ENCODE assay signal across 19 cellular contexts in the genomic region with DNA sequence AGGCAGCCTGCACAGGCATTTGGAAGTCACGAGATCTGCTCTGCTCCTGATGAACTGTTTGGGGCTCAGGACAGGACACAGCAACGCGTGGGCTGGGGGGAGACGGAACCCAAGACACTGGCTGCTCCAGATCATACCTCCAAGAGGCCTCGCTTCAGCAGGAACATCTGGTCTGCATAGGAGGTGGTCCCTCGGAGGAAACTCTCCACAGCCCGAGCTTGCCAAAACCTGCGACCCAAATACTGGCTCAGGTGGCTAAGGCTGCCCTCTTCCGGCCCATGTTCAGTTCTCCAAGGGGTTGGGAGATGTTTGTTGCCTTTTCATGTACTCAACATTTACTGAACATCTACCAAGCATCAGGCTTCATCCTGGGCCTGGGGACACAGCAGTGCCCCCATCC. TPM values are rescaled to one million over a fixed set of nuclear protein-coding genes. Genes with fewer than 3 reads are reported as not detected.
DNase-seq lines count a peak whose midpoint lies in the region; ATAC-seq and TF ChIP-seq lines count a peak whose summit lies in the region.
"Had no signal": no experiment of that assay in that cellular context is flagged by ENCODE, and none has a peak within 500 bp of the region (broad histone marks: within the 10 kb centered on the region; RNA-seq: fewer than 3 reads in every experiment).

No MANE protein-coding gene starts in this region.

- TF ChIP-seq EP300 in SK-N-SH (IDR thresholded peaks at IDR 0.05; ENCODE audit: borderline replicate concordance in 1 of 2, low read depth in 1 of 2, low read length in 1 of 2) = no peak

- TF ChIP-seq RAD21 in SK-N-SH (IDR thresholded peaks at IDR 0.05; ENCODE audit: low read length) = no peak

- POLR2A ChIA-PET in SK-N-SH (lab: Yijun Ruan, JAX) = no interaction called here

- H3K9me3 ChIP-seq in BE2C (no peaks in the 10 kb centered on the region), psoas muscle (no peaks in the 10 kb centered on the region), SK-N-SH (no peaks in the 10 kb centered on the region), trophoblast cell (ENCODE audit: insufficient read depth, low read depth, low read length) (no peaks in the 10 kb centered on the region)
- H3K9me3 ChIP-seq: esophagus squamous epithelium had no signal

- H4K91ac ChIP-seq in trophoblast cell (ENCODE audit: low read depth, low read length) = no peak overlapping the region

- H3K27me3 Mint-ChIP-seq in activated T-helper 17 cell treated with anti-CD3 and anti-CD28 coated beads, Interleukin-2, amount 50 U/mL, for 72 hours = no peaks in the 10 kb centered on the region
- H3K27me3 Mint-ChIP-seq: effector memory CD8-positive, alpha-beta T cell had no signal

- no peak for TF ChIP-seq CTCF in BE2C (IDR thresholded peaks at IDR 0.05; ENCODE audit: low read depth, low read length)
- no peak for TF ChIP-seq CTCF in psoas muscle (IDR thresholded peaks at IDR 0.05)
- no peak for TF ChIP-seq CTCF in SK-N-SH (IDR thresholded peaks at IDR 0.05)

- no peaks in the 10 kb centered on the region for H3F3A ChIP-seq in SK-N-SH (replicated peaks; ENCODE audit: insufficient read depth)

- no peak overlapping the region for H3K4me3 Mint-ChIP-seq in activated T-helper 17 cell treated with anti-CD3 and anti-CD28 coated beads, Interleukin-2, amount 50 U/mL, for 72 hours
- H3K4me3 Mint-ChIP-seq: effector memory CD8-positive, alpha-beta T cell had no signal

- H3K4me2 ChIP-seq in SK-N-SH = no peak overlapping the region
- no peak overlapping the region for H3K4me2 ChIP-seq in mesendoderm (ENCODE audit: low read length)
- H3K4me2 ChIP-seq in trophoblast cell (ENCODE audit: low read length) = no peak overlapping the region

- no peak for ATAC-seq in activated T-helper 17 cell treated with anti-CD3 and anti-CD28 coated beads, Interleukin-2, amount 50 U/mL, for 72 hours (replicated peaks)
- ATAC-seq in left cardiac atrium (no peak), psoas muscle (no peak)
- ATAC-seq: effector memory CD8-positive, alpha-beta T cell had no signal

- H3K27ac ChIP-seq in psoas muscle (peak overlapping the region; percentile 83), SK-N-SH (ENCODE audit: low read depth in 2 of 2, low read length in 1 of 2) (no peak overlapping the region), mesendoderm (ENCODE audit: low read depth, low read length) (no peak overlapping the region), trophoblast cell (ENCODE audit: low read depth, low read length) (no peak overlapping the region)
- H3K27ac ChIP-seq: esophagus squamous epithelium had no signal

- H4K8ac ChIP-seq in mesendoderm (ENCODE audit: low read depth, low read length) (no peak overlapping the region), trophoblast cell (ENCODE audit: low read depth, low read length) (no peak overlapping the region)

- no peak overlapping the region for H2BK15ac ChIP-seq in mesendoderm (replicated peaks; ENCODE audit: low read depth)

- H3K79me1 ChIP-seq in mesendoderm (ENCODE audit: low read length) (no peaks in the 10 kb centered on the region), trophoblast cell (ENCODE audit: low read length) (no peaks in the 10 kb centered on the region)

- H3K36me3 ChIP-seq in BE2C (peaks cover 87% of the 10 kb centered on the region), psoas muscle (ENCODE audit: insufficient read depth in 1 of 2, low read depth in 1 of 2) (peaks cover 5 to 98% of the 10 kb centered on the region in 2 donors), SK-N-SH (replicated peaks in 1 of 2; ENCODE audit: control insufficient read depth in 1 of 2, insufficient read depth in 2 of 2, low read length in 1 of 2) (peaks cover 48 to 96% of the 10 kb centered on the region in 2 experiments), mesendoderm (ENCODE audit: control insufficient read depth, insufficient read depth, low read length) (peaks cover 30% of the 10 kb centered on the region), trophoblast cell (ENCODE audit: control insufficient read depth in 1 of 2, insufficient read depth in 2 of 2, low read length in 2 of 2) (peaks cover 80 to 90% of the 10 kb centered on the region in 2 experiments)

- H3K9me3 Mint-ChIP-seq in activated T-helper 17 cell treated with anti-CD3 and anti-CD28 coated beads, Interleukin-2, amount 50 U/mL, for 72 hours = no peaks in the 10 kb centered on the region
- H3K9me3 Mint-ChIP-seq: effector memory CD8-positive, alpha-beta T cell had no signal

- CTCF ChIA-PET in SK-N-SH (lab: Yijun Ruan, JAX) = no interaction called here

- H3K14ac ChIP-seq in trophoblast cell (ENCODE audit: low read length) = no peak overlapping the region

- H2AFZ ChIP-seq in SK-N-SH (ENCODE audit: low read depth) (no peak overlapping the region), trophoblast cell (ENCODE audit: insufficient read depth, low read length, poor library complexity) (no peak overlapping the region)

- no peaks in the 10 kb centered on the region for H4K20me1 ChIP-seq in SK-N-SH (ENCODE audit: insufficient read depth)

- peak overlapping the region; percentile 66 for H3K27ac Mint-ChIP-seq in activated T-helper 17 cell treated with anti-CD3 and anti-CD28 coated beads, Interleukin-2, amount 50 U/mL, for 72 hours

- no peaks in the 10 kb centered on the region for H3K9me2 ChIP-seq in SK-N-SH

- H3K4me1 ChIP-seq in BE2C (no peaks in the 10 kb centered on the region), psoas muscle (peaks cover 17% of the 10 kb centered on the region), SK-N-SH (ENCODE audit: control insufficient read depth in 1 of 2, insufficient read depth in 2 of 2, low read depth in 1 of 2, low read length in 1 of 2) (no peaks in the 10 kb centered on the region), mesendoderm (ENCODE audit: control insufficient read depth, low read depth, low read length) (no peaks in the 10 kb centered on the region), trophoblast cell (ENCODE audit: control insufficient read depth in 1 of 2, insufficient read depth in 2 of 2, low read length in 2 of 2) (peaks cover 7% of the 10 kb centered on the region in 2 experiments)

- no peak overlapping the region for H3K56ac ChIP-seq in mesendoderm (ENCODE audit: low read length)

- intact Hi-C loops in left cardiac atrium (cut with DNase I) (no loop called here), psoas muscle (cut with DNase I) (no loop called here)

- DNase-seq in BE2C = peak; percentile 1
- peak; percentile 11 for DNase-seq in left cardiac atrium
- DNase-seq in psoas muscle = peak in 1 of 2 donors; percentile 3
- no peak for DNase-seq in SK-N-SH
- DNase-seq in NCI-H524 treated with DMSO at 0.1 percent for 48 hours (lab: John Stamatoyannopoulos, UW) = no peak
- no peak for DNase-seq in mesendoderm
- no peak for DNase-seq in trophoblast cell
- DNase-seq: activated CD4-positive, alpha-beta T cell treated with anti-CD3 and anti-CD28 coated beads for 48 hours; activated naive CD4-positive, alpha-beta T cell treated with Interleukin-2 at 50 U/mL for 16 hours; anterior cingulate cortex; DMS 273 treated with DMSO at 0.1 percent for 48 hours; effector memory CD8-positive, alpha-beta T cell; esophagus squamous epithelium; midbrain; NCI-H2081 treated with DMSO at 0.1 percent for 48 hours; NCI-H524; stimulated activated CD4-positive, alpha-beta T cell treated with anti-CD3 and anti-CD28 coated beads, Interleukin-12 subunit alpha, Interleukin-12 subunit beta, amount 100 ng/mL, for 4 hours had no signal

- H3K27me3 ChIP-seq in BE2C = no peaks in the 10 kb centered on the region
- no peaks in the 10 kb centered on the region for H3K27me3 ChIP-seq in psoas muscle (ENCODE audit: insufficient read depth in 3 of 3, low read length in 2 of 3)
- no peaks in the 10 kb centered on the region for H3K27me3 ChIP-seq in SK-N-SH (ENCODE audit: insufficient read depth)
- no peaks in the 10 kb centered on the region for H3K27me3 ChIP-seq in mesendoderm (ENCODE audit: insufficient read depth, low read length, poor library complexity)
- no peaks in the 10 kb centered on the region for H3K27me3 ChIP-seq in trophoblast cell (ENCODE audit: insufficient read depth, low read length)
- H3K27me3 ChIP-seq: esophagus squamous epithelium had no signal

- no peak overlapping the region for H3K4ac ChIP-seq in mesendoderm (ENCODE audit: low read depth, low read length)
- H3K4ac ChIP-seq in trophoblast cell (ENCODE audit: low read depth, low read length) = no peak overlapping the region

- no peak overlapping the region for H2AK5ac ChIP-seq in mesendoderm (ENCODE audit: low read length)
- H2AK5ac ChIP-seq in trophoblast cell (ENCODE audit: low read length) = no peak overlapping the region

- no peak overlapping the region for H2BK5ac ChIP-seq in mesendoderm (ENCODE audit: low read length)
- no peak overlapping the region for H2BK5ac ChIP-seq in trophoblast cell (ENCODE audit: low read depth, low read length, poor library complexity)

- H3K4me1 Mint-ChIP-seq in activated T-helper 17 cell treated with anti-CD3 and anti-CD28 coated beads, Interleukin-2, amount 50 U/mL, for 72 hours = no peaks in the 10 kb centered on the region

- H3K9ac ChIP-seq in SK-N-SH (no peak overlapping the region), mesendoderm (ENCODE audit: low read length) (no peak overlapping the region), trophoblast cell (ENCODE audit: low read length) (no peak overlapping the region)

- peaks cover 88% of the 10 kb centered on the region for H3K36me3 Mint-ChIP-seq in activated T-helper 17 cell treated with anti-CD3 and anti-CD28 coated beads, Interleukin-2, amount 50 U/mL, for 72 hours (ENCODE audit: low read depth)

- H3K23ac ChIP-seq in mesendoderm (ENCODE audit: low read length) (no peak overlapping the region), trophoblast cell (ENCODE audit: low read length) (no peak overlapping the region)

- no peak overlapping the region for H4K12ac ChIP-seq in trophoblast cell (ENCODE audit: low read depth, low read length)

- H4K5ac ChIP-seq in mesendoderm (ENCODE audit: low read length) = no peak overlapping the region

- H2BK12ac ChIP-seq in trophoblast cell (ENCODE audit: low read length) = no peak overlapping the region

- H3K79me2 ChIP-seq in SK-N-SH (ENCODE audit: insufficient read depth) (no peaks in the 10 kb centered on the region), mesendoderm (ENCODE audit: control insufficient read depth, insufficient read depth, low read length) (no peaks in the 10 kb centered on the region), trophoblast cell (ENCODE audit: control insufficient read depth, insufficient read depth, low read length, poor library complexity) (no peaks in the 10 kb centered on the region)

- 76 to 86% (median 78%) methylated on average over 9 of the region's 9 CpGs for WGBS in psoas muscle, 3 donors
- WGBS in SK-N-SH (ENCODE audit: low lambda C conversion rate) = 85% methylated on average over 5 of the region's 9 CpGs
- WGBS in mesendoderm (ENCODE audit: extremely low coverage, insufficient coverage, low lambda C conversion rate) = no CpG with 5 or more reads among the region's 9 CpGs
- WGBS in trophoblast cell (ENCODE audit: extremely low coverage, insufficient coverage, insufficient read length) = no CpG with 5 or more reads among the region's 9 CpGs

- H3K18ac ChIP-seq in mesendoderm (ENCODE audit: low read length) = no peak overlapping the region
- no peak overlapping the region for H3K18ac ChIP-seq in trophoblast cell (ENCODE audit: low read length)

- no peak overlapping the region for H2BK120ac ChIP-seq in mesendoderm (ENCODE audit: low read depth, low read length)
- H2BK120ac ChIP-seq in trophoblast cell (ENCODE audit: insufficient read depth, low read length, poor library complexity) = no peak overlapping the region

- H3K4me3 ChIP-seq in BE2C (ENCODE audit: low read depth, low read length) = no peak overlapping the region
- no peak overlapping the region for H3K4me3 ChIP-seq in psoas muscle
- no peak overlapping the region for H3K4me3 ChIP-seq in SK-N-SH (ENCODE audit: low read depth in 2 of 2, low read length in 1 of 2)
- no peak overlapping the region for H3K4me3 ChIP-seq in mesendoderm (ENCODE audit: low read length)
- no peak overlapping the region for H3K4me3 ChIP-seq in trophoblast cell (ENCODE audit: low read depth, low read length)
- H3K4me3 ChIP-seq: esophagus squamous epithelium had no signal

RNA-seq across cellular contexts. Expression of a gene that starts 51.7 kb away (rescaled TPM):
- 4.6 TPM for polyA plus RNA-seq in BE2C (2012; ENCODE audit: insufficient read depth, insufficient read length, low read depth)
- total RNA-seq in activated T-helper 17 cell treated with anti-CD3 and anti-CD28 coated beads, Interleukin-2, amount 50 U/mL, for 72 hours = under 1 TPM; 0.24 to 0.29 TPM
- total RNA-seq in left cardiac atrium (10 to 100 TPM; 82.3 to 89.0 TPM), psoas muscle (100 to 1,000 TPM in 1 of 4 donors, 10 to 100 TPM in 3; 10.6 to 101 (median 22.1) TPM)
- polyA plus RNA-seq in psoas muscle (10 to 100 TPM in 1 of 3 donors, 1 to 10 TPM in 2; 5.7 to 15.0 (median 6.4) TPM), SK-N-SH (2012; rRNA removed) (0.32 and 0.41 TPM in 2 replicates)
- polyA plus RNA-seq in SK-N-SH (2012; cell fraction: cytosol; rRNA removed) = 0.06 and 0.47 TPM in 2 replicates
- 1.6 and 1.9 TPM in 2 replicates for polyA plus RNA-seq in SK-N-SH (2012; cell fraction: nucleus; rRNA removed)
- polyA plus RNA-seq in mesendoderm (2013, experiment 1 of 2) = 0.10 TPM
- polyA plus RNA-seq in mesendoderm (2013, experiment 2 of 2) = 0.17 TPM
- 0.14 and 0.19 TPM in 2 replicates for polyA plus RNA-seq in trophoblast cell (2013)
- polyA plus RNA-seq: neural cell had no signal

RNA-seq across cellular contexts. Expression of a gene that starts 51.8 kb away (rescaled TPM):
- 86.1 TPM for polyA plus RNA-seq in BE2C (2012; ENCODE audit: insufficient read depth, insufficient read length, low read depth)
- 10 to 100 TPM; 54.7 to 57.4 TPM for total RNA-seq in activated T-helper 17 cell treated with anti-CD3 and anti-CD28 coated beads, Interleukin-2, amount 50 U/mL, for 72 hours
- total RNA-seq in left cardiac atrium (10 to 100 TPM; 20.1 to 27.2 TPM), psoas muscle (10 to 100 TPM; 21.5 to 36.6 (median 26.6) TPM)
- polyA plus RNA-seq in psoas muscle (10 to 100 TPM; 14.5 to 26.9 (median 24.5) TPM), SK-N-SH (2012; rRNA removed) (95.6 and 117 TPM in 2 replicates)
- polyA plus RNA-seq in SK-N-SH (2012; cell fraction: cytosol; rRNA removed) = 61.2 and 78.3 TPM in 2 replicates
- 247 and 324 TPM in 2 replicates for polyA plus RNA-seq in SK-N-SH (2012; cell fraction: nucleus; rRNA removed)
- 24.1 TPM for polyA plus RNA-seq in mesendoderm (2013, experiment 1 of 2)
- polyA plus RNA-seq in mesendoderm (2013, experiment 2 of 2) = 24.0 TPM
- 29.0 and 32.1 TPM in 2 replicates for polyA plus RNA-seq in trophoblast cell (2013)

Comparison
In these comparisons a context has a peak if more than half of its experiments do, and no peak if none do; other contexts are left out.
1. DNase-seq: peak in BE2C (single experiment) and left cardiac atrium (single experiment); none in SK-N-SH (single experiment), NCI-H524 treated with DMSO at 0.1 percent for 48 hours (single experiment), mesendoderm (single experiment) and trophoblast cell (0 of 2).
2. RNA of a gene that starts 51.7 kb away (total RNA-seq): 82.3 to 89.0 TPM in left cardiac atrium and 10.6 to 101 TPM in psoas muscle; 0.24 to 0.29 TPM in activated T-helper 17 cell treated with anti-CD3 and anti-CD28 coated beads, Interleukin-2, amount 50 U/mL, for 72 hours; every median in the first group is over 4 times any median in the second.